ENCODE assay signal across 8 cellular contexts in the genomic region with DNA sequence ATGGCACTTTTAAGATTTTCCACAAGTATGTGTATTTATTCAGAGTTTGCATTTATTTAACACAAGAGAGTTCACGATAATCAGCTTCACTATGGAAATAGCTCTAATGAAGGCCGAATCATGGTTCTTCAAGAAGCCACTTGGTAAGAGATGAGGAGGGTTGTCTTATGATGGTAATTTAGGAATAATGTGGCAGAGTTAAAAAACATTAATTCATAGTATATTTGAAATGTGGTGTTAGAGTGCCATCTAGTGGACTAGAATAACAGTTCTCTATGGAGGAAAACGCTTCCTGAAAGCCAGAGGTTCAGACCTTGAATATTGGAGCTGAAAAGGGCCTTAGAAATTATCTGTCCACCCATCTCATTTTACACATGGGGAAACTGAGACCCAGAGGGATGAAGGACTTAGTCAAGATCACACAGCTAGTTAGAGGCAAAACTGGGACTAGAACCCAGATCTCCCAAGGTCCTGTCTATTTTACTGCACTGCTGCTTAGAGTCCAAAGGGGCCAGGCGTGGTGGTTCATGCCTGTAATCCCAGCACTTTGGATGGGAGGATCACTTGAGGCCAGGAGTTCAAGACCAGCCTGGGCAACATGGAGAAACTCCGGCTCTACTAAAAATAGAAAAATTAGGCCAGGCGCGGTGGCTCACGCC. TPM values are rescaled to one million over a fixed set of nuclear protein-coding genes. Genes with fewer than 3 reads are reported as not detected.
A peak's percentile ranks its signal among the peaks of the same experiment; 100 is the strongest.
DNase-seq lines count a peak whose midpoint lies in the region; ATAC-seq, FAIRE-seq and TF ChIP-seq lines count a peak whose summit lies in the region.

No MANE protein-coding gene starts in this region.

- H3K9me3 ChIP-seq in GM12878 (replicated peaks; ENCODE audit: control insufficient read depth, insufficient read depth, low read length): no peaks in the 10 kb centered on the region
- no peaks in the 10 kb centered on the region for H3K9me3 ChIP-seq in testis

- H3K4me3 ChIP-seq in GM12878 (no peak overlapping the region), testis (no peak overlapping the region)

- ATAC-seq in GM12878: peak; percentile 83
- ATAC-seq in GM19455 (IDR thresholded peaks at IDR 0.05; ENCODE audit: unreplicated experiment): no peak

- peak; percentile 53 for DNase-seq in AG08395 (ENCODE audit: low spot score)
- DNase-seq in NCI-H345 (lab: John Stamatoyannopoulos, UW): peak; percentile 45
- DNase-seq in GM12878 (ENCODE audit: low read depth, low spot score): peak; percentile 16
- no peak for DNase-seq in testis
- no peak for DNase-seq in stimulated activated naive CD4-positive, alpha-beta T cell treated with Interleukin-2 at 50 U/mL for 16 hours (lab: John Stamatoyannopoulos, UW)

- SMC1A ChIA-PET in GM12878 (lab: Charles Lee; ENCODE audit: uncharacterized antibody, unreplicated experiment): interaction anchor here (0.6 to 3.1 kb wide), 20 partner anchors 9 to 386 kb away, joined by 3 to 24 read pairs (median 4); partner anchors contain the start of gene EFCAB13

- peak; percentile 71 for TF ChIP-seq RAD21 in GM12878 (IDR thresholded peaks at IDR 0.05; ENCODE audit: insufficient read depth, low read depth, low read length)

- peak; percentile 79 for FAIRE-seq in GM12878 (lab: Jason Lieb, UNC)
- FAIRE-seq in islet of Langerhans (lab: Jason Lieb, UNC): peak; percentile 98

- H3K4me2 ChIP-seq in GM12878 (ENCODE audit: control insufficient read depth, insufficient read depth): no peak overlapping the region

- H3K4me1 ChIP-seq in GM12878 (ENCODE audit: control insufficient read depth, insufficient read depth, low read length) (no peaks in the 10 kb centered on the region), testis (no peaks in the 10 kb centered on the region)

- H3K79me2 ChIP-seq in GM12878 (ENCODE audit: control insufficient read depth, insufficient read depth, low read length): no peaks in the 10 kb centered on the region

- TF ChIP-seq POLR2A in GM12878 (IDR thresholded peaks at IDR 0.05; ENCODE audit: low read depth, low read length): no peak
- no peak for TF ChIP-seq POLR2A in testis (IDR thresholded peaks at IDR 0.05)

- TF ChIP-seq CTCF in GM12873 (IDR thresholded peaks at IDR 0.05; ENCODE audit: insufficient read depth, low read depth, low read length, missing control alignments) (peak; percentile 59), GM12878 (IDR thresholded peaks at IDR 0.05 in 2 of 3, conservative IDR thresholded peaks at IDR 0.05 in 1 of 3; ENCODE audit: control insufficient read depth in 2 of 3, extremely low read depth in 1 of 3, insufficient read depth in 1 of 3, low read depth in 3 of 3, low read length in 3 of 3) (peak; percentile 38 to 63 (median 61); a peak in 5 of 6 replicates), testis (IDR thresholded peaks at IDR 0.05) (peak; percentile 70 to 79 (median 72))

- no TSS peak for BruUV-seq in GM12878 (replicated peaks; lab: Mats Ljungman, UMichigan)

- in situ Hi-C loops in GM12878 (cut with MboI): loop anchor here (10.0 kb wide), 1 partner anchor 291 kb away; the partner anchor contains the start of gene EFCAB13

- H3K36me3 ChIP-seq in GM12878 (ENCODE audit: control insufficient read depth in 2 of 2, insufficient read depth in 2 of 2, low read length in 1 of 2) (peaks cover 0 to 24% of the 10 kb centered on the region in 2 experiments; a peak in 3 of 4 replicates), testis (ENCODE audit: low read depth, missing control alignments) (no peaks in the 10 kb centered on the region)

- H3K27me3 ChIP-seq in GM12878 (replicated peaks in 1 of 2; ENCODE audit: control insufficient read depth in 2 of 2, insufficient read depth in 2 of 2, low read length in 1 of 2): no peaks in the 10 kb centered on the region
- no peaks in the 10 kb centered on the region for H3K27me3 ChIP-seq in testis

- RAD21 ChIA-PET in GM12878 (lab: Charles Lee; ENCODE audit: unreplicated experiment): interaction anchor here (0.8 to 3.1 kb wide), 12 partner anchors 15 to 386 kb away, joined by 3 to 17 read pairs (median 4); partner anchors contain the start of gene EFCAB13

- H3K9ac ChIP-seq in GM12878 (ENCODE audit: control insufficient read depth, insufficient read depth, low read length): no peak overlapping the region

- intact Hi-C loops in GM12878 (cut with micrococcal nuclease; ENCODE audit: unreplicated experiment) (loop anchor here (2.0 to 5.0 kb wide), 4 partner anchors 115 to 385 kb away; no protein-coding TSS in a partner anchor), testis (cut with DNase I; ENCODE audit: low total_unique reads) (no loop called here)

- 74% methylated on average over 8 of the region's 8 CpGs for WGBS in GM12878 (ENCODE audit: insufficient coverage, insufficient replicate concordance, low lambda C conversion rate, missing lambda C conversion rate)
- WGBS in testis, 2 donors: 74 to 75% methylated on average over 8 of the region's 8 CpGs

- CTCF ChIA-PET in GM12878 (lab: Yijun Ruan, JAX): interaction anchor here (0.5 to 5.6 kb wide), 29 partner anchors 10 to 630 kb away, joined by 3 to 48 read pairs (median 5); partner anchors contain the start of gene EFCAB13

- no peak overlapping the region for H2AFZ ChIP-seq in GM12878 (ENCODE audit: control insufficient read depth, low read depth, low read length)

- no peak for TF ChIP-seq EP300 in GM12878 (IDR thresholded peaks at IDR 0.05; ENCODE audit: borderline replicate concordance in 1 of 2, control insufficient read depth in 1 of 2, low read depth in 2 of 2, low read length in 2 of 2)

- POLR2A ChIA-PET in GM12878 (lab: Charles Lee): interaction anchor here (0.6 to 1.1 kb wide), 4 partner anchors 11 to 656 kb away, joined by 3 to 5 read pairs (median 4); no protein-coding TSS in a partner anchor

- H3K27ac ChIP-seq in GM12878 (ENCODE audit: control insufficient read depth, insufficient read depth) (no peak overlapping the region), testis (no peak overlapping the region)

- no peaks in the 10 kb centered on the region for H4K20me1 ChIP-seq in GM12878 (ENCODE audit: control insufficient read depth, insufficient read depth)

TF ChIP-seq in GM12878, 131 proteins besides CTCF, POLR2A, EP300 and RAD21:
- TF ChIP-seq SMC3 (IDR thresholded peaks at IDR 0.05; ENCODE audit: borderline replicate concordance, low read length) (peak; percentile 59), SMARCA5 (IDR thresholded peaks at IDR 0.05) (0 out of 2 replicates have a peak, but pooled peaks have one; percentile 22), SRF (IDR thresholded peaks at IDR 0.05; ENCODE audit: low read depth in 2 of 2, low read length in 2 of 2) (no peak), BHLHE40 (IDR thresholded peaks at IDR 0.05; ENCODE audit: borderline replicate concordance in 1 of 2, low read depth in 2 of 2, low read length in 1 of 2) (no peak), SPI1 (IDR thresholded peaks at IDR 0.05; ENCODE audit: borderline replicate concordance, insufficient read depth, low read depth, low read length) (no peak), ZNF24 (IDR thresholded peaks at IDR 0.05) (peak; percentile 82), SREBF2 (IDR thresholded peaks at IDR 0.05; ENCODE audit: low read length) (no peak), BCL11A (IDR thresholded peaks at IDR 0.05; ENCODE audit: low read depth, low read length) (no peak)

RNA-seq across cellular contexts. Expression of gene KPNB1, which starts 33.8 kb away (rescaled TPM):
- total RNA-seq in GM12878 (2013; cell fraction: nucleolus; rRNA removed): 212 and 232 TPM in 2 replicates
- total RNA-seq in GM12878 (2014; rRNA removed) (246 and 258 TPM in 2 replicates), GM12878 (2014; rRNA removed; fragmentation: Illumina TruSeq; extraction: Trizol) (261 and 282 TPM in 2 replicates), GM12878 (2021) (485 and 525 TPM in 2 replicates), testis (100 to 1,000 TPM; 262 to 299 TPM)
- 133 TPM for polyA plus RNA-seq in GM12878 (2011; ENCODE audit: low read depth)
- polyA plus RNA-seq in GM12878 (2011; rRNA removed) (231 and 237 TPM in 2 replicates), GM12878 (2014; fragmentation: Illumina TruSeq; extraction: Trizol) (430 and 445 TPM in 2 replicates), GM12878 (2014; fragmentation: Nextera tagmentation; extraction: Ambion mirVana) (100 to 1,000 TPM; 130 to 233 TPM), GM12878 (2014; rRNA removed) (255 and 258 TPM in 2 replicates), GM12878 (2016; fragmentation: Nextera tagmentation; extraction: Ambion mirVana) (10 to 100 TPM; 67.8 to 73.9 TPM), testis (ENCODE audit: insufficient read depth, low read depth, low replicate concordance) (391 TPM)
- polyA plus RNA-seq in GM12878 (2011; cell fraction: cytosol; rRNA removed): 156 and 173 TPM in 2 replicates
- polyA plus RNA-seq in GM12878 (2011; cell fraction: nucleus; rRNA removed): 144 and 217 TPM in 2 replicates
- 185 and 207 TPM in 2 replicates for polyA plus RNA-seq in GM12878 (2012)
- polyA minus RNA-seq in GM12878 (2011; rRNA and poly(A)+ RNA removed): 236 and 343 TPM in 2 replicates
- 95.2 and 97.0 TPM in 2 replicates for polyA minus RNA-seq in GM12878 (2011; cell fraction: cytosol; rRNA and poly(A)+ RNA removed)
- polyA minus RNA-seq in GM12878 (2011; cell fraction: nucleus; rRNA and poly(A)+ RNA removed): 44.5 and 57.6 TPM in 2 replicates

Comparison
In these comparisons a context has a peak if more than half of its experiments do, and no peak if none do; other contexts are left out.
1. DNase-seq: peak in AG08395 (single experiment), NCI-H345 (single experiment) and GM12878 (single experiment); none in testis (single experiment) and stimulated activated naive CD4-positive, alpha-beta T cell treated with Interleukin-2 at 50 U/mL for 16 hours (single experiment).
2. Peak in every context shown above with its lines, with median percentiles within 50 percentile points of each other: CTCF ChIP-seq.